29 cellular contexts compared by ENCODE assay signal in the genomic region with DNA sequence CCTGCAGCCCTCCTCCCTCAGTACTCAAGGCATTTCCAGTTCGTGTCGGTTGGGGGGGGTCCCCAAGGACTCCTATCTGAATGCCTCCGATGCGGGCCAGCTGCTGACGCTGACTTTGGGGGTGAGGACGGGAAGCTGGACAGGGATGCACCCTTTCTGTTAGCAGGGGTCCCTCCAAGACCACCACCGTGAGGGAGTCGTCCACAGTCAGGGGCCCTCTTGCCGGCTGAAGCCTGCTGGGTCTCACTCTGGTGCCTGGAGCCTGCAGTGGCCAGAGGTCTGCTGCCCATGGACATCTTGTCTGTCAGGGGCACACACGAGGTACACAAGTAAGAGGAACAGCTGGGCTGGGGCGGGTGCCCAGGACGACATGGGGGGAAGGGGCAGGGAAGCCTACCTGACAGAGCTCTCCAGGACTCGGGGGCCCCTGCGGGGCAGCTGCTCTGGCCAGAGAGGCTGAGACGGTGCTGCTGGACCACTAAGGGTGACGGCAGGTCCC. TPM values are rescaled to one million over a fixed set of nuclear protein-coding genes. Genes with fewer than 3 reads are reported as not detected.
"Had no signal": no experiment of that assay in that cellular context is flagged by ENCODE, and none has a peak within 500 bp of the region (broad histone marks: within the 10 kb centered on the region; RNA-seq: fewer than 3 reads in every experiment).

No MANE protein-coding gene starts in this region.

- H3K4me3 Mint-ChIP-seq: effector memory CD8-positive, alpha-beta T cell; immature natural killer cell; mesothelial cell of epicardium; naive B cell; natural killer cell treated with Interleukin-12 subunit alpha and Interleukin-12 subunit beta and Interleukin-15 and Interleukin-18, amount 100 ng/mL, for 72 hours; stimulated activated naive B cell treated with anti-CD40 and anti-IgM and Interleukin-4, amounts not matched to agents 10 μg/mL and 1 μg/mL and 100 μg/mL, for 72 hours; stimulated activated naive CD8-positive, alpha-beta T cell treated with anti-CD3 and anti-CD28 coated beads, Interleukin-15, Interleukin-2, amounts not matched to agents 100 ng/mL and 50 ng/mL, for 24 hours had no signal

- H3K27ac Mint-ChIP-seq: immature natural killer cell; mesothelial cell of epicardium; natural killer cell treated with Interleukin-12 subunit alpha and Interleukin-12 subunit beta and Interleukin-15 and Interleukin-18, amount 100 ng/mL, for 72 hours; stimulated activated naive B cell treated with anti-CD40 and anti-IgM and Interleukin-4, amounts not matched to agents 10 μg/mL and 1 μg/mL and 100 μg/mL, for 72 hours had no signal

- H3K36me3 Mint-ChIP-seq: naive B cell; natural killer cell treated with Interleukin-12 subunit alpha and Interleukin-12 subunit beta and Interleukin-15 and Interleukin-18, amount 100 ng/mL, for 72 hours had no signal

- H3K27me3 Mint-ChIP-seq: effector memory CD8-positive, alpha-beta T cell; naive B cell; natural killer cell treated with Interleukin-12 subunit alpha and Interleukin-12 subunit beta and Interleukin-15 and Interleukin-18, amount 100 ng/mL, for 72 hours; stimulated activated naive B cell treated with anti-CD40 and anti-IgM and Interleukin-4, amounts not matched to agents 10 μg/mL and 1 μg/mL and 100 μg/mL, for 72 hours; stimulated activated naive CD8-positive, alpha-beta T cell treated with anti-CD3 and anti-CD28 coated beads, Interleukin-15, Interleukin-2, amounts not matched to agents 100 ng/mL and 50 ng/mL, for 24 hours had no signal

- H3K9ac ChIP-seq: parathyroid adenoma had no signal

- H3K9me3 ChIP-seq: esophagus squamous epithelium, mucosa of descending colon, prostate gland, right lobe of liver, thoracic aorta, tibial nerve, upper lobe of left lung had no signal

- H2AFZ ChIP-seq: parathyroid adenoma had no signal

- DNase-seq: cortex of kidney; effector memory CD8-positive, alpha-beta T cell; erythroblast; esophagus squamous epithelium; foreskin melanocyte; glutamatergic neuron; hypothalamus; immature natural killer cell; islet precursor cell; mesenchymal stem cell; naive B cell; occipital lobe; small intestine; stimulated activated CD4-positive, alpha-beta T cell treated with anti-CD3 and anti-CD28 coated beads, Interleukin-15, amount 100 ng/mL, for 24 hours; stimulated activated CD4-positive, alpha-beta T cell treated with anti-CD3 and anti-CD28 coated beads, Interleukin-2, amount 100 ng/mL, for 48 hours; stimulated activated naive B cell treated with anti-CD40 and anti-IgM and Interleukin-4, amounts not matched to agents 10 μg/mL and 1 μg/mL and 100 μg/mL, for 72 hours had no signal

- H3K4me1 ChIP-seq: prostate gland, upper lobe of left lung had no signal

- H3K4me3 ChIP-seq: esophagus squamous epithelium, mucosa of descending colon, prostate gland, right lobe of liver, thoracic aorta, tibial nerve, upper lobe of left lung had no signal

- H3K9me3 Mint-ChIP-seq: effector memory CD8-positive, alpha-beta T cell; immature natural killer cell; mesothelial cell of epicardium; naive B cell; natural killer cell treated with Interleukin-12 subunit alpha and Interleukin-12 subunit beta and Interleukin-15 and Interleukin-18, amount 100 ng/mL, for 72 hours; stimulated activated naive B cell treated with anti-CD40 and anti-IgM and Interleukin-4, amounts not matched to agents 10 μg/mL and 1 μg/mL and 100 μg/mL, for 72 hours; stimulated activated naive CD8-positive, alpha-beta T cell treated with anti-CD3 and anti-CD28 coated beads, Interleukin-15, Interleukin-2, amounts not matched to agents 100 ng/mL and 50 ng/mL, for 24 hours had no signal

- H3K27me3 ChIP-seq: esophagus squamous epithelium, right lobe of liver, tibial nerve, upper lobe of left lung had no signal

- H3K27ac ChIP-seq: esophagus squamous epithelium, parathyroid adenoma, prostate gland, right lobe of liver, thoracic aorta, tibial nerve, upper lobe of left lung had no signal

- ATAC-seq: effector memory CD8-positive, alpha-beta T cell; left lobe of liver; mucosa of descending colon; natural killer cell treated with Interleukin-12 subunit alpha and Interleukin-12 subunit beta and Interleukin-15 and Interleukin-18, amount 100 ng/mL, for 72 hours; right lobe of liver; stimulated activated naive B cell treated with anti-CD40 and anti-IgM and Interleukin-4, amounts not matched to agents 10 μg/mL and 1 μg/mL and 100 μg/mL, for 72 hours had no signal

- FAIRE-seq: endometrium, small intestine, urothelium cell line had no signal

- H3K4me1 Mint-ChIP-seq: mesothelial cell of epicardium; stimulated activated naive B cell treated with anti-CD40 and anti-IgM and Interleukin-4, amounts not matched to agents 10 μg/mL and 1 μg/mL and 100 μg/mL, for 72 hours had no signal

- H3K79me2 ChIP-seq: parathyroid adenoma had no signal

RNA-seq across cellular contexts. Expression of a gene that starts 9.1 kb away (rescaled TPM):
- polyA plus RNA-seq: immature natural killer cell had no signal
